Comparison of ENCODE assay signal across 1 cellular context in genomic region chrX:96684339-96685204, GRCh38.
A peak's percentile ranks its signal among the peaks of the same experiment; 100 is the strongest.
TF ChIP-seq lines count a peak whose summit lies in the region.

DIAPH2 (plus strand) TSS chrX:96684842.

TF ChIP-seq in HepG2, 621 proteins besides CTCF, POLR2A, EP300 and RAD21 (continued from another document and continues in another):
- peak; percentile 10; the same call in 1 of the 2 replicates for TF ChIP-seq ZNF574 (CRISPR knock-in tag; IDR thresholded peaks at IDR 0.05)
- TF ChIP-seq ZNF891 (CRISPR knock-in tag; IDR thresholded peaks at IDR 0.05) = no peak
- TF ChIP-seq HMGXB4 (CRISPR knock-in tag; IDR thresholded peaks at IDR 0.05; ENCODE audit: borderline replicate concordance in 1 of 2, low read depth in 1 of 2) = no peak; a peak in 1 of 4 replicates
- TF ChIP-seq TFDP1 (CRISPR knock-in tag; IDR thresholded peaks at IDR 0.05; ENCODE audit: borderline replicate concordance) = peak; percentile 26; the same call in 1 of the 2 replicates
- no peak for TF ChIP-seq FUBP1 (CRISPR knock-in tag; IDR thresholded peaks at IDR 0.05; ENCODE audit: borderline replicate concordance)
- TF ChIP-seq ZBED4 (CRISPR knock-in tag; IDR thresholded peaks at IDR 0.05; ENCODE audit: borderline replicate concordance) = 0 out of 2 replicates have a peak, but pooled peaks have one; percentile 12
- no peak for TF ChIP-seq ARNT2 (CRISPR knock-in tag; IDR thresholded peaks at IDR 0.05; ENCODE audit: low read depth)
- no peak for TF ChIP-seq NFIB (CRISPR knock-in tag; IDR thresholded peaks at IDR 0.05; ENCODE audit: borderline replicate concordance)
- no peak for TF ChIP-seq TIGD3 (CRISPR knock-in tag; IDR thresholded peaks at IDR 0.05; ENCODE audit: borderline replicate concordance)
- TF ChIP-seq TMF1 (CRISPR knock-in tag; IDR thresholded peaks at IDR 0.05; ENCODE audit: low read depth) = no peak
- TF ChIP-seq CCDC6 (CRISPR knock-in tag; IDR thresholded peaks at IDR 0.05) = no peak
- no peak for TF ChIP-seq MEF2D (CRISPR knock-in tag; IDR thresholded peaks at IDR 0.05)
- TF ChIP-seq DBP (CRISPR knock-in tag; IDR thresholded peaks at IDR 0.05; ENCODE audit: not compliant biosample characterization) = no peak
- no peak for TF ChIP-seq ATAD3A (CRISPR knock-in tag; IDR thresholded peaks at IDR 0.05)
- 0 out of 2 replicates have a peak, but pooled peaks have one; percentile 25 for TF ChIP-seq PHF20 (CRISPR knock-in tag; IDR thresholded peaks at IDR 0.05)
- no peak for TF ChIP-seq KDM3A (CRISPR knock-in tag; IDR thresholded peaks at IDR 0.05; ENCODE audit: low read depth)
- no peak for TF ChIP-seq ZSCAN31 (CRISPR knock-in tag; IDR thresholded peaks at IDR 0.05; ENCODE audit: low read depth)
- TF ChIP-seq CREB1 (IDR thresholded peaks at IDR 0.05) = no peak
- TF ChIP-seq CREB1 (CRISPR knock-in tag; IDR thresholded peaks at IDR 0.05) = 0 out of 2 replicates have a peak, but pooled peaks have one; percentile 15
- no peak for TF ChIP-seq NRL (CRISPR knock-in tag; IDR thresholded peaks at IDR 0.05; ENCODE audit: borderline replicate concordance)
- peak; percentile 73 for TF ChIP-seq TFDP2 (CRISPR knock-in tag; IDR thresholded peaks at IDR 0.05)
- peak; percentile 59; the same call in 1 of the 2 replicates for TF ChIP-seq GFI1 (CRISPR knock-in tag; IDR thresholded peaks at IDR 0.05; ENCODE audit: borderline replicate concordance)
- no peak for TF ChIP-seq SATB2 (CRISPR knock-in tag; IDR thresholded peaks at IDR 0.05)
- TF ChIP-seq ARID4A (CRISPR knock-in tag; IDR thresholded peaks at IDR 0.05; ENCODE audit: borderline replicate concordance) = peak; percentile 43; the same call in 1 of the 2 replicates
- TF ChIP-seq RCOR2 (CRISPR knock-in tag; IDR thresholded peaks at IDR 0.05) = 0 out of 2 replicates have a peak, but pooled peaks have one; percentile 37
- TF ChIP-seq ZNF34 (CRISPR knock-in tag; IDR thresholded peaks at IDR 0.05; ENCODE audit: borderline replicate concordance) = no peak
- no peak for TF ChIP-seq FOXC1 (CRISPR knock-in tag; IDR thresholded peaks at IDR 0.05; ENCODE audit: borderline replicate concordance)
- TF ChIP-seq PRDM10 (CRISPR knock-in tag; IDR thresholded peaks at IDR 0.05; ENCODE audit: low read depth) = peak; percentile 43; the same call in 1 of the 2 replicates
- no peak for TF ChIP-seq TAF15 (IDR thresholded peaks at IDR 0.05; ENCODE audit: low read depth, low read length, poor library complexity, severe bottlenecking)
- no peak for TF ChIP-seq ZSCAN29 (CRISPR knock-in tag; conservative IDR thresholded peaks at IDR 0.05)
